Comparison of ENCODE assay signal across 1 cellular context in the genomic region with DNA sequence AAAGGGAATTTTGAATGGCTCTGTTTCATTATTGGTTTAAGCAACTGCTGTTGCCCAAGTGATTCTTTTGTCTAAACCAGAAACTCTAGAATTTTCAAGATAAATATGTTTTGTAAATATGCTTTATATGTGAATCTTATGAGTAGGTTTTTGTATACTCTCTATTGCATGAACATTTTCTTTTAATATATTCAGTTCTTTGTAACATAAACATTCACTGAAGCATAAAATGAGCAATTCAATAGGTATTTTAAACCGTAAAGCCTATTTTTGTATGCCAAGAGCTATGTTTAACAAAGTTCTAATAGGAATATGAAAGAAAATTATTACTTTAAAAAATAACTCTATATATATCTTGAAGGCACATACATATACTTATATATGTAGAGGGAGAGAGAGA.
TF ChIP-seq lines count a peak whose summit lies in the region.

No MANE protein-coding gene starts in this region.

TF ChIP-seq in IMR-90, 13 proteins besides CTCF, POLR2A, EP300 and RAD21:
- no peak for TF ChIP-seq RCOR1 (IDR thresholded peaks at IDR 0.05; ENCODE audit: insufficient replicate concordance, low read length)
- TF ChIP-seq USF2 (IDR thresholded peaks at IDR 0.05; ENCODE audit: low read depth, low read length): no peak
- TF ChIP-seq MXI1 (IDR thresholded peaks at IDR 0.05; ENCODE audit: borderline replicate concordance, low read depth, low read length): no peak
- TF ChIP-seq NFE2L2 (IDR thresholded peaks at IDR 0.05; ENCODE audit: low read depth, low read length): no peak
- no peak for TF ChIP-seq RFX5 (IDR thresholded peaks at IDR 0.05; ENCODE audit: low read depth, low read length)
- no peak for TF ChIP-seq SMC3 (IDR thresholded peaks at IDR 0.05; ENCODE audit: low read depth, low read length)
- no peak for TF ChIP-seq BHLHE40 (IDR thresholded peaks at IDR 0.05; ENCODE audit: low read depth, low read length)
- TF ChIP-seq MAZ (IDR thresholded peaks at IDR 0.05; ENCODE audit: borderline replicate concordance, low read depth, low read length): no peak
- no peak for TF ChIP-seq MAFK (IDR thresholded peaks at IDR 0.05; ENCODE audit: low read depth, low read length)
- TF ChIP-seq CHD1 (IDR thresholded peaks at IDR 0.05; ENCODE audit: low read depth, low read length): no peak
- no peak for TF ChIP-seq CEBPB (IDR thresholded peaks at IDR 0.05; ENCODE audit: low read depth, low read length)
- no peak for TF ChIP-seq FOS (IDR thresholded peaks at IDR 0.05; ENCODE audit: low read depth, low read length)
- TF ChIP-seq, protein P1, sequence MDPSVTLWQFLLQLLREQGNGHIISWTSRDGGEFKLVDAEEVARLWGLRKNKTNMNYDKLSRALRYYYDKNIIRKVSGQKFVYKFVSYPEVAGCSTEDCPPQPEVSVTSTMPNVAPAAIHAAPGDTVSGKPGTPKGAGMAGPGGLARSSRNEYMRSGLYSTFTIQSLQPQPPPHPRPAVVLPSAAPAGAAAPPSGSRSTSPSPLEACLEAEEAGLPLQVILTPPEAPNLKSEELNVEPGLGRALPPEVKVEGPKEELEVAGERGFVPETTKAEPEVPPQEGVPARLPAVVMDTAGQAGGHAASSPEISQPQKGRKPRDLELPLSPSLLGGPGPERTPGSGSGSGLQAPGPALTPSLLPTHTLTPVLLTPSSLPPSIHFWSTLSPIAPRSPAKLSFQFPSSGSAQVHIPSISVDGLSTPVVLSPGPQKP (IDR thresholded peaks at IDR 0.05; ENCODE audit: borderline replicate concordance, low read depth, low read length): no peak
